19 cellular contexts compared by ENCODE assay signal in the genomic region with DNA sequence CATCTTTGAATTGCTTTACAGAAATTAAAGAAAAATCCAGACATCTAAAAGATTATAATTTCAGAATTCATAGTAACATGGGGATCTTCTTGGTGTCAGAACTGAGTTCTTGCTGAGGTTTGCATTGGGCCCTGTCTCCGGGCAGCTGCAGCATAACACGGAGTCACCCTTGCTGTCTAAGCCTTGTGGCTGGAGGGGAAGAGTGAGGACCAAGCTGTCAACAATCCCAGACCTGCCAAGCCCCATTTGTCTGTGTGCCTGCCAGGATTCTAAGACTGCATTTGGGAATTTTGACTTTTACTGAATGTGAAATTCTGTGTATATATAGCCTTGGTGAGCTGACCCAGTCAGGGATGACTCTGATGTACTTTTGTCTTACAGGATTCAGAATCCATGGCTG.
"Had no signal": no experiment of that assay in that cellular context is flagged by ENCODE, and none has a peak within 500 bp of the region (broad histone marks: within the 10 kb centered on the region; RNA-seq: fewer than 3 reads in every experiment).

No MANE protein-coding gene starts in this region.

- H3K27ac ChIP-seq: brain microvascular endothelial cell, hepatocyte, skin epidermis had no signal

- H3K9me3 ChIP-seq: SK-N-SH had no signal

- ATAC-seq: activated T-helper 17 cell treated with anti-CD3 and anti-CD28 coated beads, Interleukin-2, amount 50 U/mL, for 72 hours; stimulated activated naive CD8-positive, alpha-beta T cell treated with anti-CD3 and anti-CD28 coated beads, Interleukin-15, amount 100 ng/mL, for 72 hours had no signal

- DNase-seq: activated B cell treated with CpG ODN at 0.5 μM for 24 hours; activated CD4-positive, alpha-beta memory T cell treated with anti-CD3 and anti-CD28 coated beads for 36 hours; activated CD4-positive, alpha-beta T cell treated with anti-CD3 and anti-CD28 coated beads for 4 hours; activated naive CD4-positive, alpha-beta T cell treated with Interleukin-2 at 50 U/mL for 16 hours; activated T-cell treated with anti-CD3 and anti-CD28 coated beads for 4 hours; brain microvascular endothelial cell; effector memory CD4-positive, alpha-beta T cell; esophagus squamous epithelium; midbrain; nephron progenitor cell; nucleus accumbens; SK-N-SH; stimulated activated CD4-positive, alpha-beta T cell treated with anti-CD3 and anti-CD28 coated beads, Interleukin-2, amount 100 ng/mL, for 48 hours; stimulated activated naive CD8-positive, alpha-beta T cell treated with anti-CD3 and anti-CD28 coated beads, Interleukin-15, amount 100 ng/mL, for 72 hours; T-helper 1 cell; T-helper 9 cell had no signal

- H3K27me3 ChIP-seq: brain microvascular endothelial cell, esophagus squamous epithelium, hepatocyte had no signal

- H3K4me3 ChIP-seq: esophagus squamous epithelium, hepatocyte, skin epidermis had no signal
